8 cellular contexts compared by ENCODE assay signal in the genomic region with DNA sequence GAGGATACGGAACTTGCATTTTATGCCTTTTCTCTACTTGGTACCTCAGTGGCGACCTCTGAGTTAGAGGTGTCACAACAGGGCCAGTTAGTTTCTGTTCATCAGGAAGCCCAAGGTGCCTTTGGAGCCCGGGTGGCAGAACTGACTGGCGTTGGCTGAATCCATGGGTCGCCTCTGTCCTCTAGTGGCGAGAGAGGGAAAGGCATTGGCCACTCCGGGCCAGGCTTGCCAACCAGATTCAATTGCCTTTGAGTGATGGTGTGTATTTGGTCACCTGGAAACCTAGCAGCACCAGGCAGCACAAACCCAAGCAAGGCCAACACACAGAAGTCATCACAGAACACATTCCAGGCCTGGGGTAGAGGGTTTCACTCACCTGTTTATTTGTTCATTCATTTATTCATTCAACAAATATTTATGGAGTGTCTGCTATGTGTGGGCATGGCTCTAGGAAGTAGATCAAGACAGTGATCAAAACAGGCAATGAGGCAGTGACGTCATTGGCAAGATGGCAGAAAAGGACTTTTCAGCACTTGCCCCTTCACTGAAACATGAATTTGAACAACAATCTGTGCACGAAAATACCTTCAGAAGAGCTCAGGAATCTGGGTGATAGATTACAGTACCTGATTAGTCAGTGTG. TPM values are rescaled to one million over a fixed set of nuclear protein-coding genes. Genes with fewer than 3 reads are reported as not detected.
DNase-seq lines count a peak whose midpoint lies in the region; ATAC-seq and TF ChIP-seq lines count a peak whose summit lies in the region.

No MANE protein-coding gene starts in this region.

- no peak overlapping the region for H3K27ac ChIP-seq in tibial nerve

- no peaks in the 10 kb centered on the region for H3K9me3 ChIP-seq in tibial nerve

- no peak overlapping the region for H3K4me3 Mint-ChIP-seq in activated CD4-positive, alpha-beta memory T cell treated with anti-CD3 and anti-CD28 coated beads, Interleukin-2, amount 10 ng/mL, durations not matched to agents 7 days and 5 days
- no peak overlapping the region for H3K4me3 Mint-ChIP-seq in natural killer cell treated with Interleukin-12 subunit alpha and Interleukin-12 subunit beta and Interleukin-15 and Interleukin-18, amount 100 ng/mL, for 72 hours

- TF ChIP-seq POLR2A in tibial nerve (IDR thresholded peaks at IDR 0.05): no peak

- no peak overlapping the region for H3K27ac Mint-ChIP-seq in activated CD4-positive, alpha-beta memory T cell treated with anti-CD3 and anti-CD28 coated beads, Interleukin-2, amount 10 ng/mL, durations not matched to agents 7 days and 5 days
- no peak overlapping the region for H3K27ac Mint-ChIP-seq in natural killer cell treated with Interleukin-12 subunit alpha and Interleukin-12 subunit beta and Interleukin-15 and Interleukin-18, amount 100 ng/mL, for 72 hours

- no peak overlapping the region for H3K4me3 ChIP-seq in tibial nerve

- no peaks in the 10 kb centered on the region for H3K36me3 ChIP-seq in tibial nerve

- CTCF ChIA-PET in activated CD4-positive, alpha-beta memory T cell treated with anti-CD3 and anti-CD28 coated beads, Interleukin-2, amount 10 ng/mL, durations not matched to agents 7 days and 5 days (lab: Charles Lee): interaction anchor here (1.0 kb wide), 1 partner anchor 146 kb away, joined by 3 read pairs; no protein-coding TSS in a partner anchor

- DNase-seq in ELF-1 (ENCODE audit: low read depth, low spot score) (peak; percentile 83), NCI-H2227 (lab: John Stamatoyannopoulos, UW; ENCODE audit: unreplicated experiment) (peak; percentile 79), fibroblast of peridontal ligament (ENCODE audit: extremely low read depth) (peak; percentile 59), tibial nerve (ENCODE audit: low spot score in 2 of 2) (peak; percentile 27 to 45)
- DNase-seq in activated CD4-positive, alpha-beta memory T cell treated with anti-CD3 and anti-CD28 coated beads, Interleukin-2, amount 10 ng/mL, durations not matched to agents 7 days and 5 days: peak; percentile 55
- no peak for DNase-seq in natural killer cell treated with Interleukin-12 subunit alpha and Interleukin-12 subunit beta and Interleukin-15 and Interleukin-18, amount 100 ng/mL, for 72 hours (ENCODE audit: low spot score)
- DNase-seq in effector CD8-positive, alpha-beta T cell (lab: John Stamatoyannopoulos, UW): no peak

- H3K4me1 ChIP-seq in tibial nerve: no peaks in the 10 kb centered on the region

- peaks cover 11% of the 10 kb centered on the region for H3K27me3 Mint-ChIP-seq in activated CD4-positive, alpha-beta memory T cell treated with anti-CD3 and anti-CD28 coated beads, Interleukin-2, amount 10 ng/mL, durations not matched to agents 7 days and 5 days
- H3K27me3 Mint-ChIP-seq in natural killer cell treated with Interleukin-12 subunit alpha and Interleukin-12 subunit beta and Interleukin-15 and Interleukin-18, amount 100 ng/mL, for 72 hours: peaks cover 15 to 17% of the 10 kb centered on the region in 2 donors

- POLR2A ChIA-PET in activated CD4-positive, alpha-beta memory T cell treated with anti-CD3 and anti-CD28 coated beads, Interleukin-2, amount 10 ng/mL, durations not matched to agents 7 days and 5 days (lab: Charles Lee): no interaction called here

- TF ChIP-seq CTCF in tibial nerve (IDR thresholded peaks at IDR 0.05): peak; percentile 64 to 78 (median 73)

- 23 to 24% methylated on average over 9 of the region's 9 CpGs for WGBS in tibial nerve, 2 donors

- H3K9me3 Mint-ChIP-seq in activated CD4-positive, alpha-beta memory T cell treated with anti-CD3 and anti-CD28 coated beads, Interleukin-2, amount 10 ng/mL, durations not matched to agents 7 days and 5 days: no peaks in the 10 kb centered on the region
- no peaks in the 10 kb centered on the region for H3K9me3 Mint-ChIP-seq in natural killer cell treated with Interleukin-12 subunit alpha and Interleukin-12 subunit beta and Interleukin-15 and Interleukin-18, amount 100 ng/mL, for 72 hours

- H3K36me3 Mint-ChIP-seq in activated CD4-positive, alpha-beta memory T cell treated with anti-CD3 and anti-CD28 coated beads, Interleukin-2, amount 10 ng/mL, durations not matched to agents 7 days and 5 days (ENCODE audit: low read depth): no peaks in the 10 kb centered on the region
- H3K36me3 Mint-ChIP-seq in natural killer cell treated with Interleukin-12 subunit alpha and Interleukin-12 subunit beta and Interleukin-15 and Interleukin-18, amount 100 ng/mL, for 72 hours: no peaks in the 10 kb centered on the region

- H3K4me1 Mint-ChIP-seq in activated CD4-positive, alpha-beta memory T cell treated with anti-CD3 and anti-CD28 coated beads, Interleukin-2, amount 10 ng/mL, durations not matched to agents 7 days and 5 days: no peaks in the 10 kb centered on the region
- H3K4me1 Mint-ChIP-seq in natural killer cell treated with Interleukin-12 subunit alpha and Interleukin-12 subunit beta and Interleukin-15 and Interleukin-18, amount 100 ng/mL, for 72 hours (ENCODE audit: low read depth in 2 of 2): no peaks in the 10 kb centered on the region

- no peak for TF ChIP-seq EP300 in tibial nerve (IDR thresholded peaks at IDR 0.05)

- peak; percentile 57 for ATAC-seq in HG02759 (IDR thresholded peaks at IDR 0.05; ENCODE audit: unreplicated experiment)
- ATAC-seq in natural killer cell treated with Interleukin-12 subunit alpha and Interleukin-12 subunit beta and Interleukin-15 and Interleukin-18, amount 100 ng/mL, for 72 hours: peak; percentile 61 to 62

- no peaks in the 10 kb centered on the region for H3K27me3 ChIP-seq in tibial nerve

RNA-seq across cellular contexts. Expression of gene KCNA5, which starts 40.5 kb away (rescaled TPM):
- total RNA-seq in activated CD4-positive, alpha-beta memory T cell treated with anti-CD3 and anti-CD28 coated beads, Interleukin-2, amount 10 ng/mL, durations not matched to agents 7 days and 5 days: not detected
- not detected for total RNA-seq in natural killer cell treated with Interleukin-12 subunit alpha and Interleukin-12 subunit beta and Interleukin-15 and Interleukin-18, amount 100 ng/mL, for 72 hours
- total RNA-seq in tibial nerve: 1 to 10 TPM in 2 of 4 donors, under 1 TPM in 2; 0.84 to 3.7 (median 1.5) TPM

Comparison
In these comparisons a context has a peak if more than half of its experiments do, and no peak if none do; other contexts are left out.
1. DNase-seq: peak in ELF-1 (single experiment), NCI-H2227 (single experiment), activated CD4-positive, alpha-beta memory T cell treated with anti-CD3 and anti-CD28 coated beads, Interleukin-2, amount 10 ng/mL, durations not matched to agents 7 days and 5 days (single experiment), fibroblast of peridontal ligament (single experiment) and tibial nerve (2 of 2); none in natural killer cell treated with Interleukin-12 subunit alpha and Interleukin-12 subunit beta and Interleukin-15 and Interleukin-18, amount 100 ng/mL, for 72 hours (single experiment) and effector CD8-positive, alpha-beta T cell (single experiment).